In the genomic region with DNA sequence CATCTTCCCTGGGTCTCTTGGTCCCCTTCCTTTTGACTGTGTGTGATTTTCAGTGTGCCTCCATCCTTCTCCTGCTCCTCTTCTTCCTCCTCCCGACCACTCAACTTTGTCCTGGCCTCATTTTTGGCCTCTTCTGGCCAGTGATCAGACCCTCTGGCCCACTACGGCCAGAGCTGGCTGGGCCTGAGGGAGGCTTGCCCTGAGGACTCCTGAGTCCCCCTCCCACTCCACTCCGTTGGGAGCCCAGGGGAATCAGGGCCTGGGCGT, we compare ENCODE assay signal across 9 cellular contexts. TPM values are rescaled to one million over a fixed set of nuclear protein-coding genes. Genes with fewer than 3 reads are reported as not detected.
DNase-seq lines count a peak whose midpoint lies in the region; ATAC-seq, FAIRE-seq and TF ChIP-seq lines count a peak whose summit lies in the region.
"Had no signal": no experiment of that assay in that cellular context is flagged by ENCODE, and none has a peak within 500 bp of the region (broad histone marks: within the 10 kb centered on the region; RNA-seq: fewer than 3 reads in every experiment).

No MANE protein-coding gene starts in this region.

- peak overlapping the region; percentile 83 for H2AFZ ChIP-seq in SU-DHL-6 (ENCODE audit: low read depth, low read length, severe bottlenecking)

- H3K79me2 ChIP-seq in DOHH2 (ENCODE audit: control insufficient read depth, low read length) (peaks cover 21% of the 10 kb centered on the region), SU-DHL-6 (ENCODE audit: insufficient read depth, low read length) (no peaks in the 10 kb centered on the region)

- TF ChIP-seq EP300 in gastroesophageal sphincter (IDR thresholded peaks at IDR 0.05): no peak

- peaks cover 15% of the 10 kb centered on the region for H3F3A ChIP-seq in DOHH2 (ENCODE audit: control insufficient read depth, insufficient read depth)
- H3F3A ChIP-seq in SU-DHL-6 (ENCODE audit: insufficient read depth): no peaks in the 10 kb centered on the region

- no peak for TF ChIP-seq POLR2A in gastroesophageal sphincter (IDR thresholded peaks at IDR 0.05)

- no peak for ATAC-seq in gastroesophageal sphincter

- no peak for DNase-seq in retinal pigment epithelial cell (ENCODE audit: low read depth)
- DNase-seq in cerebellum (ENCODE audit: low spot score): no peak
- DNase-seq in activated CD4-positive, alpha-beta T cell treated with anti-CD3 and anti-CD28 coated beads for 4 hours: no peak
- DNase-seq in kidney tubule cell (ENCODE audit: low spot score): no peak
- no peak for DNase-seq in HTR-8/SVneo (ENCODE audit: insufficient read length, low spot score)

- TF ChIP-seq CTCF in DOHH2 (IDR thresholded peaks at IDR 0.05; ENCODE audit: low read depth, low read length, poor library complexity, severe bottlenecking) (no peak), SU-DHL-6 (IDR thresholded peaks at IDR 0.05; ENCODE audit: insufficient read depth, low read length, poor library complexity, severe bottlenecking) (no peak), gastroesophageal sphincter (IDR thresholded peaks at IDR 0.05) (no peak), retinal pigment epithelial cell (conservative IDR thresholded peaks at IDR 0.05; ENCODE audit: low read depth, low read length) (no peak)

- H3K9ac ChIP-seq in SU-DHL-6 (ENCODE audit: low read length): peak overlapping the region; percentile 54; the same call in 1 of the 2 replicates

- H3K4me2 ChIP-seq in DOHH2 (ENCODE audit: low read length) (peak overlapping the region; percentile 98), SU-DHL-6 (ENCODE audit: low read depth, low read length, poor library complexity, severe bottlenecking) (peak overlapping the region; percentile 55)

- no peaks in the 10 kb centered on the region for H3K36me3 ChIP-seq in DOHH2 (ENCODE audit: control insufficient read depth, low read length)
- H3K36me3 ChIP-seq in SU-DHL-6 (ENCODE audit: low read length): no peaks in the 10 kb centered on the region
- no peaks in the 10 kb centered on the region for H3K36me3 ChIP-seq in gastroesophageal sphincter

- H3K27me3 ChIP-seq in DOHH2 (ENCODE audit: control insufficient read depth, low read length): no peaks in the 10 kb centered on the region
- H3K27me3 ChIP-seq in SU-DHL-6 (ENCODE audit: low read length): no peaks in the 10 kb centered on the region
- no peaks in the 10 kb centered on the region for H3K27me3 ChIP-seq in gastroesophageal sphincter

- H3K4me1 ChIP-seq in DOHH2 (ENCODE audit: control insufficient read depth, low read length) (peaks cover 63% of the 10 kb centered on the region), gastroesophageal sphincter (peaks cover 0 to 62% (median 31%) of the 10 kb centered on the region in 3 donors)

- peaks cover 4% of the 10 kb centered on the region; the same call in 1 of the 2 replicates for H4K20me1 ChIP-seq in DOHH2 (ENCODE audit: control insufficient read depth, insufficient read depth, low read depth, low read length)
- no peaks in the 10 kb centered on the region for H4K20me1 ChIP-seq in SU-DHL-6 (ENCODE audit: low read depth, low read length)

- H3K4me3 ChIP-seq in DOHH2 (ENCODE audit: low read length): peak overlapping the region; percentile 78
- peak overlapping the region; percentile 6 for H3K4me3 ChIP-seq in SU-DHL-6 (ENCODE audit: insufficient read depth, low read length, poor library complexity, severe bottlenecking)
- peak overlapping the region in 1 of 2 donors; percentile 85 for H3K4me3 ChIP-seq in gastroesophageal sphincter
- H3K4me3 ChIP-seq in retinal pigment epithelial cell (ENCODE audit: low read length): peak overlapping the region; percentile 22

- WGBS in gastroesophageal sphincter (ENCODE audit: low coverage in 1 of 2), 2 donors: 33 to 60% methylated on average over 1 of the region's 4 CpGs

- H3K9me3 ChIP-seq in DOHH2 (ENCODE audit: control insufficient read depth, insufficient read depth, low read length) (no peaks in the 10 kb centered on the region), SU-DHL-6 (ENCODE audit: insufficient read depth, low read length) (no peaks in the 10 kb centered on the region), gastroesophageal sphincter (no peaks in the 10 kb centered on the region)

- no peak for FAIRE-seq in HTR-8/SVneo (lab: Jason Lieb, UNC)

- no peaks in the 10 kb centered on the region for H3K9me2 ChIP-seq in DOHH2 (replicated peaks; ENCODE audit: control insufficient read depth, low read length)
- H3K9me2 ChIP-seq in SU-DHL-6 (replicated peaks; ENCODE audit: insufficient read depth, low read length): no peaks in the 10 kb centered on the region

- peak overlapping the region; percentile 97 for H3K27ac ChIP-seq in DOHH2 (ENCODE audit: low read depth, low read length)
- H3K27ac ChIP-seq in SU-DHL-6 (ENCODE audit: low read depth, low read length): peak overlapping the region; percentile 35; the same call in 1 of the 2 replicates
- H3K27ac ChIP-seq in gastroesophageal sphincter: peak overlapping the region; percentile 90 to 96 (median 91)
- H3K27ac ChIP-seq: HL-60 had no signal

RNA-seq across cellular contexts. Expression of a gene that starts 0.9 kb away (rescaled TPM):
- total RNA-seq in gastroesophageal sphincter (10 to 100 TPM; 25.4 to 40.4 (median 30.9) TPM), cerebellum (139 TPM)

RNA-seq across cellular contexts. Expression of a gene that starts 24.6 kb away (rescaled TPM):
- 10 to 100 TPM in 3 of 4 donors, 1 to 10 TPM in 1; 9.4 to 16.4 (median 11.8) TPM for total RNA-seq in gastroesophageal sphincter
- total RNA-seq in cerebellum: 39.6 TPM

RNA-seq across cellular contexts. Expression of a gene that starts 30.6 kb away (rescaled TPM):
- total RNA-seq in gastroesophageal sphincter: 10 to 100 TPM in 3 of 4 donors, 1 to 10 TPM in 1; 9.7 to 16.5 (median 12.8) TPM
- total RNA-seq in cerebellum: 49.5 TPM

RNA-seq across cellular contexts. Expression of a gene that starts 48.6 kb away (rescaled TPM):
- not detected for total RNA-seq in gastroesophageal sphincter
- total RNA-seq in cerebellum: not detected

RNA-seq across cellular contexts. Expression of a gene that starts 57.4 kb away (rescaled TPM):
- total RNA-seq in gastroesophageal sphincter: under 1 TPM in 1 of 4 donors, not detected in 3; 0.04 TPM
- total RNA-seq in cerebellum: not detected

Comparison
In these comparisons a context has a peak if more than half of its experiments do, and no peak if none do; other contexts are left out.
1. H3K27ac ChIP-seq: peak in every context shown above with its lines; median percentile 97 in DOHH2; 91 in gastroesophageal sphincter; 35 in SU-DHL-6.